In genomic region chr22:29002603-29003002, GRCh38 we compare ENCODE assay signal across 1 cellular context.
TF ChIP-seq lines count a peak whose summit lies in the region.

No MANE protein-coding gene starts in this region.

TF ChIP-seq in GM23338, 12 proteins besides CTCF, POLR2A, EP300 and RAD21 (continued from another document):
- TF ChIP-seq ZNF462 (CRISPR knock-in tag; IDR thresholded peaks at IDR 0.05) (no peak), JUNB (IDR thresholded peaks at IDR 0.05; ENCODE audit: unreplicated experiment) (no peak), ZNF114 (CRISPR knock-in tag; IDR thresholded peaks at IDR 0.05) (no peak), ETS1 (IDR thresholded peaks at IDR 0.05) (no peak)
